ENCODE assay signal across 8 cellular contexts in the genomic region with DNA sequence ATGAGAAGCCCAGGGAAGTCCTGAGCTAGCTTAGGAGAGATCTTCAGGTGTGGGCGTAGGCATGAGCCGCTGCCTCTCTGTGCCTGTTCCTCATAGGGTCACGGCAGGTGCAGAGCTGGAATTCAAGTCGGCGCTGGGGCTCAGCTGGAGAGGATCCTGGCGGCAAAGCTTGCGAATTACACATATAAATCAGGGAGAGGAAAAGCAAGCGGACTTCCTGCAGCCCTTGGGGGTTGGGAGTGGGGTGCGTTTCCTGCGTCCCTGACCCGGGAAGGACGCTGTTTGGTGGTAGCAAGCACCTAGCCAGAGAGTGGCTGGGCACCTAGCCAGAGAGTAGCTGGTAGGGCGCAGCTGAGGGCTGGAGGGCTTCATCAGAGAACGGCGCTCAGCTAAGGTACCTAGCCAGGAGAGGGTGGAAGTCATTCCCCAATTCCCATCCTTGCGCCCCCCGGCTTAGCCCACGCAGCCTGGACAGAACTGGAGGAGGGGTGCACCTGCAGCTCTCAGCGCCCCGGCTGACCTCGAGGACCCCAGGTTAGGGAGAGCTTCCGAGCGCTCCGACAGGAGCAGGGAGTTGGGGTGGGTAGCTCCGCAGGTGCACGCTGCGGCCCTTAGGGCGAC. TPM values are rescaled to one million over a fixed set of nuclear protein-coding genes. Genes with fewer than 3 reads are reported as not detected.
DNase-seq lines count a peak whose midpoint lies in the region; ATAC-seq, FAIRE-seq and TF ChIP-seq lines count a peak whose summit lies in the region.

No MANE protein-coding gene starts in this region.

- H3K27ac ChIP-seq in SK-N-MC (no peak overlapping the region), kidney (ENCODE audit: low read depth in 2 of 2, low read length in 2 of 2) (peak overlapping the region; percentile 57 to 68)

- peak overlapping the region; percentile 80 for H3K4me3 ChIP-seq in SK-N-MC
- H3K4me3 ChIP-seq in choroid plexus epithelial cell (ENCODE audit: low read depth, low read length), result peak overlapping the region; percentile 16
- H3K4me3 ChIP-seq in kidney (ENCODE audit: low read length in 2 of 2), result peak overlapping the region; percentile 62 to 79

- H3K9me3 ChIP-seq in SK-N-MC (ENCODE audit: low read depth, low read length) (no peaks in the 10 kb centered on the region), kidney (ENCODE audit: control insufficient read depth in 1 of 2, low read length in 2 of 2) (no peaks in the 10 kb centered on the region)

- intact Hi-C loops in kidney (cut with DNase I), result no loop called here

- H3K9ac ChIP-seq in SK-N-MC (ENCODE audit: insufficient read length), result no peak overlapping the region
- H3K9ac ChIP-seq in kidney (ENCODE audit: low read length in 2 of 2), result peak overlapping the region in 1 of 2 donors; percentile 46

- ATAC-seq in GM19455 (IDR thresholded peaks at IDR 0.05; ENCODE audit: unreplicated experiment) (peak; percentile 7), GM19035 (IDR thresholded peaks at IDR 0.05; ENCODE audit: unreplicated experiment) (no peak)

- DNase-seq in AG20443 (ENCODE audit: low spot score) (peak; percentile 61), M059J (ENCODE audit: low read depth) (peak; percentile 67), SK-N-MC (ENCODE audit: low read depth, low spot score) (no peak), choroid plexus epithelial cell (ENCODE audit: low read depth) (peak; percentile 61), kidney (peak; percentile 88)
- DNase-seq in stimulated activated CD4-positive, alpha-beta T cell treated with anti-CD3 and anti-CD28 coated beads, Interleukin-1b, Interleukin-23, amount 100 ng/mL, for 48 hours, result peak; percentile 5

- peaks cover 5 to 12% of the 10 kb centered on the region in 2 donors for H3K4me1 ChIP-seq in kidney (ENCODE audit: control insufficient read depth in 1 of 2, insufficient read depth in 1 of 2, low read depth in 1 of 2, low read length in 2 of 2)

- H3K36me3 ChIP-seq in SK-N-MC (ENCODE audit: insufficient read depth, low read length), result no peaks in the 10 kb centered on the region
- no peaks in the 10 kb centered on the region for H3K36me3 ChIP-seq in kidney (ENCODE audit: control insufficient read depth in 1 of 2, insufficient read depth in 2 of 2, low read length in 2 of 2)

- peak; percentile 57 for TF ChIP-seq CTCF in choroid plexus epithelial cell (conservative IDR thresholded peaks at IDR 0.05; ENCODE audit: low read depth, low read length)
- TF ChIP-seq CTCF in kidney (IDR thresholded peaks at IDR 0.05; ENCODE audit: borderline replicate concordance, extremely low read depth, insufficient read depth), result peak; percentile 21

- FAIRE-seq in kidney (lab: Jason Lieb, UNC), result no peak

RNA-seq across cellular contexts. Expression of gene EFR3B, which starts 0.5 kb away (rescaled TPM):
- 0.02 and 0.42 TPM in 2 replicates for total RNA-seq in M059J (2014; rRNA removed; shearing (Covaris generic))
- total RNA-seq in kidney, result 1.1 TPM
- polyA plus RNA-seq in kidney (ENCODE audit: insufficient read depth, low read depth, low replicate concordance), result 0.39 TPM

Comparison
In these comparisons a context has a peak if more than half of its experiments do, and no peak if none do; other contexts are left out.
1. H3K4me3 ChIP-seq: peak in every context shown above with its lines; median percentile 80 in SK-N-MC; 70 in kidney; 16 in choroid plexus epithelial cell.